8 cellular contexts compared by ENCODE assay signal in the genomic region with DNA sequence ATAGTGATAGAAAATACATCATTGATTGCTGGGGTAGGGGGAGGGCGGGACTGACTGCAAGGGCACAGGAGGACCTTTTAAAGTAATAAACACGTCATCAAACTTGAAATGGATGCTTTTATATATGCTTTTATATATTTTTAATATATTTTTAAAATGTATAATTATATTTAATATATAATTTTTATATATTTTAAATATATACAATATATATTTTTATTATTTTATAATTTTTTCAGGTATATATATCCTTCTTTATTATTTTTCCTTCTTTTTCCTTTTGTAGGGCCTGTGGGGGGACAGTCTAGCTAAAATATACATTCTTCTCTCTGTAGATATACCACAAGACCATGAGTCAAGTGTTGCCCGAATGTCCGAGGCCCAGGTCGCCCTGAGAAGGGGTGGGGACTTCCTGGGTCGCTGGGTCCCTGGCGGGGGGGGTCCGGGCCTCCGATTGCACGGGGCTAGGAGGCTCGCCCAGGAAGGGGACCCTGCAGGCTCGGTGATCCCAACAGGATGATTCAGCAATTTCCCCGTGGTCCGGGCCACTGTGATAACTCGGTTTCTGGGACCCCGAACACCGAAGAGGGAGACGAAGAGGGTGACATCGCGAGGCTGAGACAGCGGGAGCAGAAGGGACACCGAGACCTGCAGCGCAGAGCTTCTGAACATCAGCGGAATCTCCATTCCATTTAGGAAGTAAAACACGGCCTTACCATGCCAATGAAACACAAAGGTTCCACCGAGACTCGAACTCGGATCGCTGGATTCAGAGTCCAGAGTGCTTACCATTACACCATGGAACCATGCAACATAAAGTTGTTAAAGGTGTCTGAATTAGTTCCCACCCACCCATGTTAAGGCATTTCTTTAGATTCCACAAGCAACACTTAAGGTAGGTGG.
DNase-seq lines count a peak whose midpoint lies in the region; ATAC-seq and TF ChIP-seq lines count a peak whose summit lies in the region.

No MANE protein-coding gene starts in this region.

- no peaks in the 10 kb centered on the region; the same call in 1 of the 2 replicates for H3K4me1 ChIP-seq in Caco-2

- POLR2A ChIA-PET in Caco-2 (lab: Charles Lee): no interaction called here
- POLR2A ChIA-PET in naive thymus-derived CD8-positive, alpha-beta T cell (lab: Charles Lee): no interaction called here

- no peaks in the 10 kb centered on the region for H3K36me3 ChIP-seq in Caco-2 (ENCODE audit: control insufficient read depth, insufficient read depth, low read length)

- intact Hi-C loops in Caco-2 (cut with micrococcal nuclease; ENCODE audit: unreplicated experiment): no loop called here

- CTCF ChIA-PET in Caco-2 (lab: Charles Lee): no interaction called here

- no TSS peak for BruUV-seq in Caco-2 (replicated peaks; lab: Mats Ljungman, UMichigan)

- H3K9me3 ChIP-seq in Caco-2: no peaks in the 10 kb centered on the region

- no peaks in the 10 kb centered on the region for H3K27me3 ChIP-seq in Caco-2 (replicated peaks; ENCODE audit: control insufficient read depth, insufficient read depth, low read length)

- no peaks in the 10 kb centered on the region for H3K9me3 Mint-ChIP-seq in Caco-2 (ENCODE audit: unreplicated experiment)
- H3K9me3 Mint-ChIP-seq in naive thymus-derived CD8-positive, alpha-beta T cell: no peaks in the 10 kb centered on the region

- H3K36me3 Mint-ChIP-seq in Caco-2 (ENCODE audit: insufficient read depth, unreplicated experiment): peaks cover 16% of the 10 kb centered on the region
- no peaks in the 10 kb centered on the region for H3K36me3 Mint-ChIP-seq in naive thymus-derived CD8-positive, alpha-beta T cell

- H3K4me3 ChIP-seq in Caco-2 (ENCODE audit: low read depth, low read length): peak overlapping the region; percentile 50
- peak overlapping the region in 1 of 2 donors; percentile 49 for H3K4me3 ChIP-seq in cardiac fibroblast (replicated peaks in 1 of 2; ENCODE audit: low read depth in 2 of 2, low read length in 2 of 2)

- H3K4me1 Mint-ChIP-seq in Caco-2 (ENCODE audit: low read depth, unreplicated experiment): peaks cover 12% of the 10 kb centered on the region
- H3K4me1 Mint-ChIP-seq in naive thymus-derived CD8-positive, alpha-beta T cell: peaks cover 13 to 18% (median 15%) of the 10 kb centered on the region in 4 donors

- no peak for ATAC-seq in naive thymus-derived CD8-positive, alpha-beta T cell
- ATAC-seq in HG03280 (IDR thresholded peaks at IDR 0.05; ENCODE audit: unreplicated experiment): no peak

- no peaks in the 10 kb centered on the region for H3K27me3 Mint-ChIP-seq in Caco-2 (ENCODE audit: insufficient read depth, unreplicated experiment)
- H3K27me3 Mint-ChIP-seq in naive thymus-derived CD8-positive, alpha-beta T cell: peaks cover 0 to 2% (median 0%) of the 10 kb centered on the region in 5 donors

- peak overlapping the region; percentile 100 for H3K27ac Mint-ChIP-seq in Caco-2 (ENCODE audit: unreplicated experiment)
- H3K27ac Mint-ChIP-seq in naive thymus-derived CD8-positive, alpha-beta T cell: peak overlapping the region in 9 of 10 donors; percentile 91 to 99 (median 97)

- DNase-seq in Caco-2: no peak
- peak; percentile 92 for DNase-seq in NCI-H460 (ENCODE audit: extremely low read depth, low read depth)
- DNase-seq in cardiac fibroblast (ENCODE audit: low read depth in 2 of 2): peak; percentile 56 to 95
- peak in 1 of 10 donors; percentile 5 for DNase-seq in naive thymus-derived CD8-positive, alpha-beta T cell
- DNase-seq in MV-4-11 (lab: John Stamatoyannopoulos, UW): no peak
- DNase-seq in NOMO-1 treated with DMSO at 0.1 percent for 48 hours (lab: John Stamatoyannopoulos, UW; ENCODE audit: unreplicated experiment): no peak
- DNase-seq in COLO668 (lab: John Stamatoyannopoulos, UW; ENCODE audit: unreplicated experiment): no peak

- peak overlapping the region; percentile 96 for H3K4me3 Mint-ChIP-seq in Caco-2 (ENCODE audit: unreplicated experiment)
- H3K4me3 Mint-ChIP-seq in naive thymus-derived CD8-positive, alpha-beta T cell: peak overlapping the region; percentile 85 to 97 (median 95)

- TF ChIP-seq CTCF in Caco-2 (IDR thresholded peaks at IDR 0.05; ENCODE audit: insufficient read depth in 1 of 2, low read depth in 1 of 2, low read length in 1 of 2, severe bottlenecking in 1 of 2, unreplicated experiment in 1 of 2) (no peak), cardiac fibroblast (IDR thresholded peaks at IDR 0.05; ENCODE audit: low read depth, low read length) (no peak)

Comparison
In these comparisons a context has a peak if more than half of its experiments do, and no peak if none do; other contexts are left out.
1. DNase-seq: peak in NCI-H460 (single experiment) and cardiac fibroblast (2 of 2); none in Caco-2 (0 of 2), MV-4-11 (single experiment), NOMO-1 treated with DMSO at 0.1 percent for 48 hours (single experiment) and COLO668 (single experiment).